Comparison of ENCODE assay signal across 26 cellular contexts in genomic region chr12:25740617-25741016, GRCh38.
"Had no signal": no experiment of that assay in that cellular context is flagged by ENCODE, and none has a peak within 500 bp of the region (broad histone marks: within the 10 kb centered on the region; RNA-seq: fewer than 3 reads in every experiment).

No MANE protein-coding gene starts in this region.

- H3K27ac ChIP-seq: colonic mucosa, epithelial cell of prostate, esophagus squamous epithelium, gastrocnemius medialis, heart right ventricle, left lung, lower lobe of right lung had no signal

- H3K4me3 Mint-ChIP-seq: dendritic cell treated with granulocyte-macrophage colony-stimulating factor and Interleukin-4, amounts not matched to agents 40 ng/mL and 50 ng/mL, for 4 days; effector memory CD8-positive, alpha-beta T cell; endodermal cell had no signal

- DNase-seq: colonic mucosa; cortex of kidney; effector CD8-positive, alpha-beta T cell; effector memory CD8-positive, alpha-beta T cell; endodermal cell; erythroblast; esophagus squamous epithelium; foreskin fibroblast; foreskin melanocyte; gastrocnemius medialis; glutamatergic neuron; head of caudate nucleus; heart right ventricle; hippocampal formation; left cardiac atrium; left lung; left ventricle myocardium superior; lower lobe of right lung; mesenchymal stem cell; midbrain had no signal

- FAIRE-seq: endometrium, islet of Langerhans, keratinocyte had no signal

- H3K9me3 ChIP-seq: colonic mucosa, esophagus squamous epithelium, gastrocnemius medialis, heart right ventricle, left lung, lower lobe of right lung had no signal

- ATAC-seq: effector memory CD8-positive, alpha-beta T cell; esophagus mucosa; gastrocnemius medialis; heart right ventricle; left cardiac atrium; left lung; left ventricle myocardium superior; lower lobe of right lung had no signal

- H3K4me1 ChIP-seq: colonic mucosa, esophagus squamous epithelium, gastrocnemius medialis, heart right ventricle, left lung, lower lobe of right lung had no signal

- H3K36me3 ChIP-seq: colonic mucosa, esophagus squamous epithelium, gastrocnemius medialis, heart right ventricle, left lung, lower lobe of right lung had no signal

- H3K27me3 Mint-ChIP-seq: dendritic cell treated with granulocyte-macrophage colony-stimulating factor and Interleukin-4, amounts not matched to agents 40 ng/mL and 50 ng/mL, for 4 days had no signal

- H3K27ac Mint-ChIP-seq: dendritic cell treated with granulocyte-macrophage colony-stimulating factor and Interleukin-4, amounts not matched to agents 40 ng/mL and 50 ng/mL, for 4 days; effector memory CD8-positive, alpha-beta T cell; endodermal cell had no signal

- H3K27me3 ChIP-seq: colonic mucosa, esophagus squamous epithelium, gastrocnemius medialis, heart right ventricle, left lung had no signal

- H3K4me3 ChIP-seq: colonic mucosa, esophagus squamous epithelium, gastrocnemius medialis, heart right ventricle, left lung, lower lobe of right lung had no signal
